21 cellular contexts compared by ENCODE assay signal in genomic region chr19:39847525-39847924, GRCh38. TPM values are rescaled to one million over a fixed set of nuclear protein-coding genes. Genes with fewer than 3 reads are reported as not detected.
DNase-seq lines count a peak whose midpoint lies in the region; ATAC-seq and TF ChIP-seq lines count a peak whose summit lies in the region.
"Had no signal": no experiment of that assay in that cellular context is flagged by ENCODE, and none has a peak within 500 bp of the region (broad histone marks: within the 10 kb centered on the region; RNA-seq: fewer than 3 reads in every experiment).

No MANE protein-coding gene starts in this region.

- H3K4me2 ChIP-seq in GM23248 (ENCODE audit: unreplicated experiment), result no peak overlapping the region
- no peak overlapping the region for H3K4me2 ChIP-seq in neural progenitor cell

- 61 to 65% methylated on average over 6 of the region's 6 CpGs for WGBS in GM23248 (ENCODE audit: low coverage in 1 of 2, low lambda C conversion rate in 2 of 2, missing lambda C conversion rate in 2 of 2), 2 experiments

- no peaks in the 10 kb centered on the region for H3K27me3 Mint-ChIP-seq in T-helper 1 cell treated with Interleukin-12 subunit alpha and Interleukin-12 subunit beta and Interleukin-4 antibody, amounts not matched to agents 30 μg/mL and 1 μg/mL, for 36 hours (ENCODE audit: low read depth)
- peaks cover 8% of the 10 kb centered on the region for H3K27me3 Mint-ChIP-seq in neural progenitor cell (ENCODE audit: insufficient read depth, low read depth)
- H3K27me3 Mint-ChIP-seq: activated CD8-positive, alpha-beta T cell treated with anti-CD3 and anti-CD28 coated beads for 36 hours; activated naive CD4-positive, alpha-beta T cell treated with anti-CD3 and anti-CD28 coated beads, Interleukin-2, amount 10 ng/mL, durations not matched to agents 7 days and 5 days; stimulated activated naive CD8-positive, alpha-beta T cell treated with anti-CD3 and anti-CD28 coated beads, Interleukin-15, Interleukin-2, amounts not matched to agents 100 ng/mL and 50 ng/mL, for 24 hours had no signal

- H4K20me1 ChIP-seq in GM23248 (ENCODE audit: insufficient read depth), result no peaks in the 10 kb centered on the region
- H4K20me1 ChIP-seq in neural progenitor cell (ENCODE audit: low read depth), result peaks cover 30% of the 10 kb centered on the region

- no peak overlapping the region for H3K27ac ChIP-seq in GM23248
- H3K27ac ChIP-seq in neural progenitor cell, result no peak overlapping the region
- H3K27ac ChIP-seq: BLaER1 had no signal

- DNase-seq in T-helper 1 cell (no peak), GM23248 (no peak), choroid plexus epithelial cell (ENCODE audit: low read depth) (peak; percentile 22), neural progenitor cell (ENCODE audit: low spot score) (no peak), DMS153 (lab: John Stamatoyannopoulos, UW) (no peak), cortex of kidney (lab: John Stamatoyannopoulos, UW) (no peak)
- DNase-seq: activated CD8-positive, alpha-beta T cell treated with anti-CD3 and anti-CD28 coated beads for 36 hours; activated naive CD4-positive, alpha-beta T cell treated with anti-CD3 and anti-CD28 coated beads, Interleukin-2, amount 10 ng/mL, durations not matched to agents 7 days and 5 days; activated T-cell treated with anti-CD3 and anti-CD28 coated beads, Interleukin-2, amount 50 U/mL, for 1 hour; HCEC 1CT; NCI-H1092; NCI-H2107; NCI-H510A treated with DMSO at 0.1 percent for 48 hours; RPMI8226 had no signal

- H3K36me3 ChIP-seq in GM23248 (ENCODE audit: low read depth), result no peaks in the 10 kb centered on the region
- no peaks in the 10 kb centered on the region for H3K36me3 ChIP-seq in neural progenitor cell
- H3K36me3 ChIP-seq: BLaER1, heart left ventricle, transverse colon had no signal

- peaks cover 32% of the 10 kb centered on the region for H3K4me1 Mint-ChIP-seq in T-helper 1 cell treated with Interleukin-12 subunit alpha and Interleukin-12 subunit beta and Interleukin-4 antibody, amounts not matched to agents 30 μg/mL and 1 μg/mL, for 36 hours (ENCODE audit: low read depth)
- H3K4me1 Mint-ChIP-seq in neural progenitor cell, result peaks cover 38% of the 10 kb centered on the region

- ATAC-seq in GM18858 (IDR thresholded peaks at IDR 0.05; ENCODE audit: unreplicated experiment), result no peak
- ATAC-seq: activated CD8-positive, alpha-beta T cell treated with anti-CD3 and anti-CD28 coated beads for 36 hours; GM12878; heart left ventricle had no signal

- peaks cover 1% of the 10 kb centered on the region for H3K36me3 Mint-ChIP-seq in T-helper 1 cell treated with Interleukin-12 subunit alpha and Interleukin-12 subunit beta and Interleukin-4 antibody, amounts not matched to agents 30 μg/mL and 1 μg/mL, for 36 hours (ENCODE audit: low read depth)
- no peaks in the 10 kb centered on the region for H3K36me3 Mint-ChIP-seq in neural progenitor cell

- H3K4me1 ChIP-seq in GM23248 (ENCODE audit: insufficient read depth) (peaks cover 21% of the 10 kb centered on the region), neural progenitor cell (peaks cover 28% of the 10 kb centered on the region)

- peak overlapping the region; percentile 95 for H3K27ac Mint-ChIP-seq in T-helper 1 cell treated with Interleukin-12 subunit alpha and Interleukin-12 subunit beta and Interleukin-4 antibody, amounts not matched to agents 30 μg/mL and 1 μg/mL, for 36 hours
- no peak overlapping the region for H3K27ac Mint-ChIP-seq in neural progenitor cell

- peak overlapping the region; percentile 99 for H2AFZ ChIP-seq in GM23248
- peak overlapping the region; percentile 4 for H2AFZ ChIP-seq in neural progenitor cell (replicated peaks)

- H3K9me3 Mint-ChIP-seq in T-helper 1 cell treated with Interleukin-12 subunit alpha and Interleukin-12 subunit beta and Interleukin-4 antibody, amounts not matched to agents 30 μg/mL and 1 μg/mL, for 36 hours, result no peaks in the 10 kb centered on the region
- no peaks in the 10 kb centered on the region for H3K9me3 Mint-ChIP-seq in neural progenitor cell
- H3K9me3 Mint-ChIP-seq: activated CD8-positive, alpha-beta T cell treated with anti-CD3 and anti-CD28 coated beads for 36 hours; activated naive CD4-positive, alpha-beta T cell treated with anti-CD3 and anti-CD28 coated beads, Interleukin-2, amount 10 ng/mL, durations not matched to agents 7 days and 5 days; stimulated activated naive CD8-positive, alpha-beta T cell treated with anti-CD3 and anti-CD28 coated beads, Interleukin-15, Interleukin-2, amounts not matched to agents 100 ng/mL and 50 ng/mL, for 24 hours had no signal

- H3K27me3 ChIP-seq in GM23248 (replicated peaks; ENCODE audit: insufficient read depth) (no peaks in the 10 kb centered on the region), neural progenitor cell (no peaks in the 10 kb centered on the region)
- H3K27me3 ChIP-seq: BLaER1, heart left ventricle, transverse colon had no signal

- no peak overlapping the region for H3K9ac ChIP-seq in GM23248
- H3K9ac ChIP-seq in neural progenitor cell, result no peak overlapping the region

- H3K9me2 ChIP-seq in GM23248 (ENCODE audit: insufficient read depth), result no peaks in the 10 kb centered on the region

- TF ChIP-seq CTCF in choroid plexus epithelial cell (conservative IDR thresholded peaks at IDR 0.05; ENCODE audit: low read depth, low read length) (no peak), neural progenitor cell (IDR thresholded peaks at IDR 0.05) (no peak)

- H3F3A ChIP-seq in GM23248 (ENCODE audit: insufficient read depth), result no peaks in the 10 kb centered on the region
- H3F3A ChIP-seq in neural progenitor cell (ENCODE audit: low read depth), result peaks cover 9% of the 10 kb centered on the region

- H3K9me3 ChIP-seq in GM23248 (ENCODE audit: low read depth) (no peaks in the 10 kb centered on the region), neural progenitor cell (ENCODE audit: low read depth) (no peaks in the 10 kb centered on the region)
- H3K9me3 ChIP-seq: BLaER1, heart left ventricle, transverse colon had no signal

- no peak overlapping the region for H3K4me3 ChIP-seq in GM23248
- H3K4me3 ChIP-seq in choroid plexus epithelial cell (ENCODE audit: low read depth, low read length), result no peak overlapping the region
- no peak overlapping the region for H3K4me3 ChIP-seq in neural progenitor cell
- H3K4me3 ChIP-seq: BLaER1 had no signal

- peaks cover 36% of the 10 kb centered on the region for H3K79me2 ChIP-seq in GM23248 (ENCODE audit: insufficient read depth)
- H3K79me2 ChIP-seq in neural progenitor cell (ENCODE audit: low read depth), result peaks cover 37% of the 10 kb centered on the region

- in situ Hi-C loops in GM23248 (cut with MboI), result no loop called here

- no peak overlapping the region for H3K4me3 Mint-ChIP-seq in T-helper 1 cell treated with Interleukin-12 subunit alpha and Interleukin-12 subunit beta and Interleukin-4 antibody, amounts not matched to agents 30 μg/mL and 1 μg/mL, for 36 hours
- peak overlapping the region; percentile 97 for H3K4me3 Mint-ChIP-seq in neural progenitor cell

RNA-seq across cellular contexts. Expression of gene FBL, which starts 1.3 kb away (rescaled TPM):
- total RNA-seq in GM23248 (2014; rRNA removed; shearing (Covaris generic)), result 59.3 and 66.9 TPM in 2 replicates
- polyA plus RNA-seq in GM23248 (2016; fragmentation: Nextera tagmentation; extraction: Ambion mirVana), result 61.1 and 63.9 TPM in 2 replicates
- 386 and 428 TPM in 2 replicates for total RNA-seq in neural progenitor cell (ENCODE audit: low replicate concordance)

RNA-seq across cellular contexts. Expression of gene DYRK1B, which starts 13.6 kb away (rescaled TPM):
- 9.4 and 11.1 TPM in 2 replicates for total RNA-seq in GM23248 (2014; rRNA removed; shearing (Covaris generic))
- 14.9 and 15.0 TPM in 2 replicates for polyA plus RNA-seq in GM23248 (2016; fragmentation: Nextera tagmentation; extraction: Ambion mirVana)
- total RNA-seq in neural progenitor cell (ENCODE audit: low replicate concordance), result 7.8 and 26.8 TPM in 2 replicates
